ENCODE assay signal across 8 cellular contexts in the genomic region with DNA sequence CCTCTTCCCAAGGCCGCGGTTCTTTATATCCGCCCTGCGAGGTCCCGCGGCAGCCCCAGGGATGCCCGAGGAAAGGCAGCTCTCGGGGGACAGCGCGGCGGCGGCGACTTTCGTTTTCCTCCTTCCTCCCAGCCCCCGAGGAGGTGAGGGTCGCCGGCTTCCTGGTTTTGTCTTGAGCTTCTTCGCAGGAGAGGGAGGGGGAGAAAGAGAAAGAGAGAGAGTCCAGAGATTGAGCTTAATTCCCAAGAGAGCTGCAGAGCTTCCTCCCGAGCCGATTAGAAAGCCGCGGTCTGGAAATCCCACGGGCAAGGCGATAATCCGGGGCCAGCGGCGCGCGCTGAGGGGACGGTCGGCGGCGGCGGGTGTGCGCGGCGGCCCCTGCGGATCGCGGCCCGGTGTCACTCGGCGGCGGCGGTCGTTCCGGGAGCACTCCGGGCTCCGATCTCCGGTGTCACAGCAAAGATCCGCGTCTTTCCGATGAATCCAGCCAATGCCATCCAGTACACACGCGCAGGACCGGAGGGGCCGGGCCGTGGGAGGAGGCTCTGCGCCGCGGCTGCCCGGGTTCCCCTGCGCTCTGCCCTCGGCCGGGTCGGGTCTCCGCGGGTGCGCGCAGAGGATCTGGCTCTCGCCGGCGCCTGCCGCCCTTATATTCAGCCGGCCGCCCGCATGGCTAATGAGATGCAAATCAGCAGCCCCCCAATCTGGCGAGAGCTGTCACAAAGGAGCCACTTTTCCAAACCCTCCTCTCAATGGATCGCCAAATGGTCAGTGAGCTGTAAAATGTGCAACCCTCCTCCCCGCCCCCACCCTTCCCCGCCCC.
DNase-seq lines count a peak whose midpoint lies in the region; ATAC-seq and TF ChIP-seq lines count a peak whose summit lies in the region.

A gene with protein sequence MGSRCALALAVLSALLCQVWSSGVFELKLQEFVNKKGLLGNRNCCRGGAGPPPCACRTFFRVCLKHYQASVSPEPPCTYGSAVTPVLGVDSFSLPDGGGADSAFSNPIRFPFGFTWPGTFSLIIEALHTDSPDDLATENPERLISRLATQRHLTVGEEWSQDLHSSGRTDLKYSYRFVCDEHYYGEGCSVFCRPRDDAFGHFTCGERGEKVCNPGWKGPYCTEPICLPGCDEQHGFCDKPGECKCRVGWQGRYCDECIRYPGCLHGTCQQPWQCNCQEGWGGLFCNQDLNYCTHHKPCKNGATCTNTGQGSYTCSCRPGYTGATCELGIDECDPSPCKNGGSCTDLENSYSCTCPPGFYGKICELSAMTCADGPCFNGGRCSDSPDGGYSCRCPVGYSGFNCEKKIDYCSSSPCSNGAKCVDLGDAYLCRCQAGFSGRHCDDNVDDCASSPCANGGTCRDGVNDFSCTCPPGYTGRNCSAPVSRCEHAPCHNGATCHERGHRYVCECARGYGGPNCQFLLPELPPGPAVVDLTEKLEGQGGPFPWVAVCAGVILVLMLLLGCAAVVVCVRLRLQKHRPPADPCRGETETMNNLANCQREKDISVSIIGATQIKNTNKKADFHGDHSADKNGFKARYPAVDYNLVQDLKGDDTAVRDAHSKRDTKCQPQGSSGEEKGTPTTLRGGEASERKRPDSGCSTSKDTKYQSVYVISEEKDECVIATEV (minus strand): TSS at position 773 of the 823 bp plus-strand sequence. CDS start 939 bp downstream, outside the sequence.

- H3K4me1 ChIP-seq in KMS-11 (ENCODE audit: low read depth, poor library complexity, severe bottlenecking) = peaks cover 4% of the 10 kb centered on the region

- H4K20me1 ChIP-seq in KMS-11 (ENCODE audit: insufficient read depth) = no peaks in the 10 kb centered on the region

- H3K79me2 ChIP-seq in KMS-11 (ENCODE audit: insufficient read depth, low read depth) = no peaks in the 10 kb centered on the region

- H3K27ac Mint-ChIP-seq in stimulated activated effector memory CD8-positive, alpha-beta T cell treated with anti-CD3 and anti-CD28 coated beads, Interleukin-12 subunit alpha, Interleukin-12 subunit beta, amount 100 ng/mL, for 72 hours = peak within 1 kb of the TSS; percentile 45

- ATAC-seq in SK-N-SH treated with all-trans-retinoic acid at 6 μM for 48 hours (peak; percentile 42), HG03565 (IDR thresholded peaks at IDR 0.05; ENCODE audit: unreplicated experiment) (no peak)
- ATAC-seq in stimulated activated effector memory CD8-positive, alpha-beta T cell treated with anti-CD3 and anti-CD28 coated beads, Interleukin-12 subunit alpha, Interleukin-12 subunit beta, amount 100 ng/mL, for 72 hours = peak; percentile 43

- no peak within 1 kb of the TSS for H2AFZ ChIP-seq in KMS-11 (ENCODE audit: low read depth)

- no peak within 1 kb of the TSS for H3K27ac ChIP-seq in KMS-11

- H3K4me2 ChIP-seq in KMS-11 = 0 out of 2 replicates have a peak within 1 kb of the TSS, but pooled peaks have one; percentile 17

- no peak within 1 kb of the TSS for H3K4me3 ChIP-seq in KMS-11 (IDR thresholded peaks at IDR 0.05; ENCODE audit: insufficient read depth, low read depth, low read length)
- peak within 1 kb of the TSS; percentile 59 for H3K4me3 ChIP-seq in choroid plexus epithelial cell (ENCODE audit: low read depth, low read length)

- peaks cover 50% of the 10 kb centered on the region for H3K27me3 ChIP-seq in KMS-11 (ENCODE audit: insufficient read depth, low read depth)

- H3K4me1 Mint-ChIP-seq in stimulated activated effector memory CD8-positive, alpha-beta T cell treated with anti-CD3 and anti-CD28 coated beads, Interleukin-12 subunit alpha, Interleukin-12 subunit beta, amount 100 ng/mL, for 72 hours = peaks cover 47% of the 10 kb centered on the region

- no peaks in the 10 kb centered on the region for H3K36me3 ChIP-seq in KMS-11 (ENCODE audit: insufficient read depth)

- no peaks in the 10 kb centered on the region for H3K9me3 Mint-ChIP-seq in stimulated activated effector memory CD8-positive, alpha-beta T cell treated with anti-CD3 and anti-CD28 coated beads, Interleukin-12 subunit alpha, Interleukin-12 subunit beta, amount 100 ng/mL, for 72 hours

- DNase-seq in DMS79 treated with DMSO at 0.1 percent for 48 hours (lab: John Stamatoyannopoulos, UW) (peak; percentile 81), choroid plexus epithelial cell (ENCODE audit: low read depth) (peak; percentile 38), left kidney (ENCODE audit: low read depth, low spot score) (peak; percentile 78), GOT3 (lab: John Stamatoyannopoulos, UW) (no peak)
- DNase-seq in stimulated activated effector memory CD8-positive, alpha-beta T cell treated with anti-CD3 and anti-CD28 coated beads, Interleukin-12 subunit alpha, Interleukin-12 subunit beta, amount 100 ng/mL, for 72 hours (ENCODE audit: low spot score in 2 of 2) = peak in 1 of 2 donors; percentile 68

- H3K4me3 Mint-ChIP-seq in stimulated activated effector memory CD8-positive, alpha-beta T cell treated with anti-CD3 and anti-CD28 coated beads, Interleukin-12 subunit alpha, Interleukin-12 subunit beta, amount 100 ng/mL, for 72 hours = peak within 1 kb of the TSS; percentile 87

- peaks cover 5% of the 10 kb centered on the region for H3K36me3 Mint-ChIP-seq in stimulated activated effector memory CD8-positive, alpha-beta T cell treated with anti-CD3 and anti-CD28 coated beads, Interleukin-12 subunit alpha, Interleukin-12 subunit beta, amount 100 ng/mL, for 72 hours

- no peak within 1 kb of the TSS for H3K9ac ChIP-seq in KMS-11

- TF ChIP-seq CTCF in KMS-11 (conservative IDR thresholded peaks at IDR 0.05; ENCODE audit: low read depth, low read length) = no peak
- no peak for TF ChIP-seq CTCF in choroid plexus epithelial cell (conservative IDR thresholded peaks at IDR 0.05; ENCODE audit: low read depth, low read length)

TF ChIP-seq in SK-N-SH treated with all-trans-retinoic acid at 6 μM for 48 hours, 23 proteins besides CTCF, POLR2A, EP300 and RAD21 (continues in another document):
- TF ChIP-seq ZFP3 (CRISPR knock-in tag; IDR thresholded peaks at IDR 0.05) (no peak), PPARA (CRISPR knock-in tag; IDR thresholded peaks at IDR 0.05; ENCODE audit: borderline replicate concordance) (no peak), RARB (CRISPR knock-in tag; IDR thresholded peaks at IDR 0.05) (no peak), ZNF8 (CRISPR knock-in tag; IDR thresholded peaks at IDR 0.05) (no peak), TOX (CRISPR knock-in tag; IDR thresholded peaks at IDR 0.05; ENCODE audit: borderline replicate concordance) (no peak), GLIS3 (CRISPR knock-in tag; IDR thresholded peaks at IDR 0.05) (no peak), ZNF565 (CRISPR knock-in tag; conservative IDR thresholded peaks at IDR 0.05; ENCODE audit: low read depth) (no peak), ESRRG (CRISPR knock-in tag; IDR thresholded peaks at IDR 0.05) (no peak), ZFP30 (CRISPR knock-in tag; IDR thresholded peaks at IDR 0.05) (no peak), ZNF70 (CRISPR knock-in tag; IDR thresholded peaks at IDR 0.05) (no peak), TCF4 (CRISPR knock-in tag; IDR thresholded peaks at IDR 0.05; ENCODE audit: borderline replicate concordance) (no peak), OSR1 (CRISPR knock-in tag; IDR thresholded peaks at IDR 0.05) (no peak)
- TF ChIP-seq, protein P1, sequence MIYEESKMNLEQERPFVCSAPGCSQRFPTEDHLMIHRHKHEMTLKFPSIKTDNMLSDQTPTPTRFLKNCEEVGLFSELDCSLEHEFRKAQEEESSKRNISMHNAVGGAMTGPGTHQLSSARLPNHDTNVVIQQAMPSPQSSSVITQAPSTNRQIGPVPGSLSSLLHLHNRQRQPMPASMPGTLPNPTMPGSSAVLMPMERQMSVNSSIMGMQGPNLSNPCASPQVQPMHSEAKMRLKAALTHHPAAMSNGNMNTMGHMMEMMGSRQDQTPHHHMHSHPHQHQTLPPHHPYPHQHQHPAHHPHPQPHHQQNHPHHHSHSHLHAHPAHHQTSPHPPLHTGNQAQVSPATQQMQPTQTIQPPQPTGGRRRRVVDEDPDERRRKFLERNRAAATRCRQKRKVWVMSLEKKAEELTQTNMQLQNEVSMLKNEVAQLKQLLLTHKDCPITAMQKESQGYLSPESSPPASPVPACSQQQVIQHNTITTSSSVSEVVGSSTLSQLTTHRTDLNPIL (CRISPR knock-in tag; IDR thresholded peaks at IDR 0.05; ENCODE audit: low read depth) = no peak
- TF ChIP-seq, protein P2, sequence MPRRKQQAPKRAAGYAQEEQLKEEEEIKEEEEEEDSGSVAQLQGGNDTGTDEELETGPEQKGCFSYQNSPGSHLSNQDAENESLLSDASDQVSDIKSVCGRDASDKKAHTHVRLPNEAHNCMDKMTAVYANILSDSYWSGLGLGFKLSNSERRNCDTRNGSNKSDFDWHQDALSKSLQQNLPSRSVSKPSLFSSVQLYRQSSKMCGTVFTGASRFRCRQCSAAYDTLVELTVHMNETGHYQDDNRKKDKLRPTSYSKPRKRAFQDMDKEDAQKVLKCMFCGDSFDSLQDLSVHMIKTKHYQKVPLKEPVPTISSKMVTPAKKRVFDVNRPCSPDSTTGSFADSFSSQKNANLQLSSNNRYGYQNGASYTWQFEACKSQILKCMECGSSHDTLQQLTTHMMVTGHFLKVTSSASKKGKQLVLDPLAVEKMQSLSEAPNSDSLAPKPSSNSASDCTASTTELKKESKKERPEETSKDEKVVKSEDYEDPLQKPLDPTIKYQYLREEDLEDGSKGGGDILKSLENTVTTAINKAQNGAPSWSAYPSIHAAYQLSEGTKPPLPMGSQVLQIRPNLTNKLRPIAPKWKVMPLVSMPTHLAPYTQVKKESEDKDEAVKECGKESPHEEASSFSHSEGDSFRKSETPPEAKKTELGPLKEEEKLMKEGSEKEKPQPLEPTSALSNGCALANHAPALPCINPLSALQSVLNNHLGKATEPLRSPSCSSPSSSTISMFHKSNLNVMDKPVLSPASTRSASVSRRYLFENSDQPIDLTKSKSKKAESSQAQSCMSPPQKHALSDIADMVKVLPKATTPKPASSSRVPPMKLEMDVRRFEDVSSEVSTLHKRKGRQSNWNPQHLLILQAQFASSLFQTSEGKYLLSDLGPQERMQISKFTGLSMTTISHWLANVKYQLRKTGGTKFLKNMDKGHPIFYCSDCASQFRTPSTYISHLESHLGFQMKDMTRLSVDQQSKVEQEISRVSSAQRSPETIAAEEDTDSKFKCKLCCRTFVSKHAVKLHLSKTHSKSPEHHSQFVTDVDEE (CRISPR knock-in tag; IDR thresholded peaks at IDR 0.05) = no peak
- TF ChIP-seq, protein P3, sequence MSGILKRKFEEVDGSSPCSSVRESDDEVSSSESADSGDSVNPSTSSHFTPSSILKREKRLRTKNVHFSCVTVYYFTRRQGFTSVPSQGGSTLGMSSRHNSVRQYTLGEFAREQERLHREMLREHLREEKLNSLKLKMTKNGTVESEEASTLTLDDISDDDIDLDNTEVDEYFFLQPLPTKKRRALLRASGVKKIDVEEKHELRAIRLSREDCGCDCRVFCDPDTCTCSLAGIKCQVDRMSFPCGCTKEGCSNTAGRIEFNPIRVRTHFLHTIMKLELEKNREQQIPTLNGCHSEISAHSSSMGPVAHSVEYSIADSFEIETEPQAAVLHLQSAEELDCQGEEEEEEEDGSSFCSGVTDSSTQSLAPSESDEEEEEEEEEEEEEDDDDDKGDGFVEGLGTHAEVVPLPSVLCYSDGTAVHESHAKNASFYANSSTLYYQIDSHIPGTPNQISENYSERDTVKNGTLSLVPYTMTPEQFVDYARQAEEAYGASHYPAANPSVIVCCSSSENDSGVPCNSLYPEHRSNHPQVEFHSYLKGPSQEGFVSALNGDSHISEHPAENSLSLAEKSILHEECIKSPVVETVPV (CRISPR knock-in tag; IDR thresholded peaks at IDR 0.05) = no peak
